Comparison of ENCODE assay signal across 1 cellular context in genomic region chr16:636206-637080, GRCh38.
TF ChIP-seq lines count a peak whose summit lies in the region.

METTL26 (minus strand) TSS chr16:636305; CDS start chr16:636290, 15 bp downstream.

TF ChIP-seq in HepG2, 621 proteins besides CTCF, POLR2A, EP300 and RAD21 (continued from another document):
- TF ChIP-seq PATZ1 (CRISPR knock-in tag; IDR thresholded peaks at IDR 0.05) (peak; percentile 37; the same call in 1 of the 2 replicates), ZNF329 (CRISPR knock-in tag; IDR thresholded peaks at IDR 0.05; ENCODE audit: low read depth) (peak; percentile 65; the same call in 1 of the 2 replicates), IKZF5 (CRISPR knock-in tag; IDR thresholded peaks at IDR 0.05) (peak; percentile 28), ZBTB33 (CRISPR knock-in tag; IDR thresholded peaks at IDR 0.05) (peak; percentile 30; the same call in 1 of the 2 replicates), ZNF790 (CRISPR knock-in tag; IDR thresholded peaks at IDR 0.05; ENCODE audit: borderline replicate concordance) (peak; percentile 82), MIER3 (CRISPR knock-in tag; IDR thresholded peaks at IDR 0.05; ENCODE audit: borderline replicate concordance) (peak; percentile 49; the same call in 1 of the 2 replicates), MXD4 (CRISPR knock-in tag; IDR thresholded peaks at IDR 0.05) (peak; percentile 93), HDAC2 (CRISPR knock-in tag; IDR thresholded peaks at IDR 0.05) (no peak; the same call in 1 of the 2 replicates), MTA1 (CRISPR knock-in tag; IDR thresholded peaks at IDR 0.05; ENCODE audit: borderline replicate concordance) (peak; percentile 1; the same call in 1 of the 2 replicates)
